In the genomic region with DNA sequence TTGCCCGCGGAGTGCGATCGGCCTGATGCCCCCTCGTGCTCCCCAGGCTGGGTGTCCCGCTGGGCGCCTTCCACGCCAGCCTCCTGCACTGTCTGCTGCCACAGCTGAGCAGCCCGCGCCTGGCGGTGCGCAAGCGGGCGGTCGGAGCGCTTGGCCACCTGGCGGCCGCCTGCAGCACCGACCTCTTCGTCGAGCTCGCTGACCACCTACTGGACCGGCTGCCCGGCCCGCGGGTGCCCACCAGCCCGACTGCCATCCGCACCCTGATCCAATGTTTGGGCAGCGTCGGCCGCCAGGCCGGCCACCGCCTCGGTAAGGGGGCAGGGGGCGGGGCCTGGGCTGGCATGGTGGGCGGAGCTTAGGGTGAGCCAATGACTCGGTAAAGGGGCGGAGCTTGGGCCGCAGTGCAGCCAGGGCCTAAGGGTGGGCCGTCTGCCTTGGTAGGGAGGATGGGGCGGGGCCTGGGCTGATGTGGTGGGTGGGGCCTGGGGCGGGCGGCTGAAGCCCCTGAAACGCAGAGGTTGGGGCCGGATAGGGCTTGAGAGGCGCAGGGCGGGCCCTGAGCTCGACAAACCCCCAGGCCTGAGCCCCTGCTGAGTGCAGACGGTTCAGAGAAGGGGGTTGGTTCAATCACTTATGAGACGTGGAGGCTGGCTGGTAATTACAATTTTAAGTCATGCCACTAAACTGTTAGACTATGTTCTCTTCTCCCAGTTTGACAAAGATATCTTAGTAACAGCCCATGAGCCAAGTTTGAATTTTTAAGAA, we compare ENCODE assay signal across 8 cellular contexts. TPM values are rescaled to one million over a fixed set of nuclear protein-coding genes. Genes with fewer than 3 reads are reported as not detected.
DNase-seq lines count a peak whose midpoint lies in the region; ATAC-seq and TF ChIP-seq lines count a peak whose summit lies in the region.

No MANE protein-coding gene starts in this region.

- 0% methylated on average over 6 of the region's 50 CpGs for WGBS in right lobe of liver (ENCODE audit: insufficient coverage, low coverage, low lambda C conversion rate, missing lambda C conversion rate)

- ATAC-seq in GM18511 (IDR thresholded peaks at IDR 0.05; ENCODE audit: unreplicated experiment) = peak; percentile 99
- ATAC-seq in HG03060 (IDR thresholded peaks at IDR 0.05; ENCODE audit: low read depth, unreplicated experiment) = peak; percentile 87
- peak; percentile 99 to 100 (median 99) for ATAC-seq in right lobe of liver

- no peaks in the 10 kb centered on the region for H3K36me3 ChIP-seq in right lobe of liver

- TF ChIP-seq POLR2A in right lobe of liver (IDR thresholded peaks at IDR 0.05) = peak; percentile 40

- peak overlapping the region; percentile 40 to 57 (median 56) for H3K4me3 ChIP-seq in right lobe of liver

- H3K27ac ChIP-seq in 22Rv1 (peak overlapping the region; percentile 43), right lobe of liver (peak overlapping the region; percentile 20 to 59 (median 39))

- DNase-seq in NCI-H2227 treated with DMSO at 0.1 percent for 48 hours (lab: John Stamatoyannopoulos, UW) (peak; percentile 82), dermis blood vessel endothelial cell (peak; percentile 95), right lobe of liver (peak; percentile 97 to 98 (median 98))
- peak; percentile 88 to 92 for DNase-seq in activated CD4-positive, alpha-beta T cell treated with anti-CD3 and anti-CD28 coated beads, Interleukin-2, amount 50 U/mL, for 24 hours (ENCODE audit: low read depth in 1 of 2, low spot score in 1 of 2)
- DNase-seq in stimulated activated CD4-positive, alpha-beta T cell treated with anti-CD3 and anti-CD28 coated beads, Interleukin-4, amount 100 ng/mL, for 1 hour = peak; percentile 95

- no peaks in the 10 kb centered on the region for H3K27me3 ChIP-seq in right lobe of liver

- intact Hi-C loops in right lobe of liver (cut with DNase I) = no loop called here

- no peaks in the 10 kb centered on the region for H3K9me3 ChIP-seq in right lobe of liver

- H3K4me1 ChIP-seq in right lobe of liver = no peaks in the 10 kb centered on the region

- TF ChIP-seq CTCF in 22Rv1 (IDR thresholded peaks at IDR 0.05) = peak; percentile 76
- TF ChIP-seq CTCF in right lobe of liver (IDR thresholded peaks at IDR 0.05) = peak; percentile 44 to 94 (median 54)

RNA-seq across cellular contexts. Expression of gene CAND2, which starts 13.7 kb away (rescaled TPM):
- 2.2 and 2.4 TPM in 2 replicates for total RNA-seq in dermis blood vessel endothelial cell
- 1 to 10 TPM in 2 of 6 experiments, under 1 TPM in 4; 0.61 to 4.4 (median 0.77) TPM for total RNA-seq in right lobe of liver

RNA-seq across cellular contexts. Expression of gene RPL32, which starts 31.2 kb away (rescaled TPM):
- 632 and 1,383 TPM in 2 replicates for total RNA-seq in dermis blood vessel endothelial cell
- total RNA-seq in right lobe of liver = 100 to 1,000 TPM; 322 to 555 (median 472) TPM

RNA-seq across cellular contexts. Expression of gene TMEM40, which starts 51.1 kb away (rescaled TPM):
- total RNA-seq in dermis blood vessel endothelial cell = not detected in 2 replicates
- 1 to 10 TPM in 1 of 6 experiments, under 1 TPM in 2, not detected in 3; 0.35 to 1.1 (median 0.51) TPM for total RNA-seq in right lobe of liver

Comparison
In these comparisons a context has a peak if more than half of its experiments do, and no peak if none do; other contexts are left out.
1. Peak in every context shown above with its lines: DNase-seq, ATAC-seq, H3K4me3 ChIP-seq and H3K27ac ChIP-seq.